ENCODE assay signal across 9 cellular contexts in genomic region chr2:127508621-127509034, GRCh38. TPM values are rescaled to one million over a fixed set of nuclear protein-coding genes. Genes with fewer than 3 reads are reported as not detected.
A peak's percentile ranks its signal among the peaks of the same experiment; 100 is the strongest.
DNase-seq lines count a peak whose midpoint lies in the region; ATAC-seq and TF ChIP-seq lines count a peak whose summit lies in the region.
"Had no signal": no experiment of that assay in that cellular context is flagged by ENCODE, and none has a peak within 500 bp of the region (broad histone marks: within the 10 kb centered on the region; RNA-seq: fewer than 3 reads in every experiment).

No MANE protein-coding gene starts in this region.

- no peak for ATAC-seq in WTC11
- no peak for ATAC-seq in GM21381 (IDR thresholded peaks at IDR 0.05; ENCODE audit: unreplicated experiment)

- H3K4me3 ChIP-seq in prostate gland = no peak overlapping the region

- H3K27me3 ChIP-seq in prostate gland (replicated peaks; ENCODE audit: insufficient read depth) = no peaks in the 10 kb centered on the region

- intact Hi-C loops in prostate gland (cut with DNase I) = loop anchor here (5.0 kb wide), 1 partner anchor 189 kb away; no protein-coding TSS in a partner anchor

- TF ChIP-seq POLR2A in prostate gland (IDR thresholded peaks at IDR 0.05) = no peak

- WGBS in prostate gland = 4% methylated on average over 3 of the region's 3 CpGs

- H3K36me3 Mint-ChIP-seq in WTC11 (peaks cover 21% of the 10 kb centered on the region), glutamatergic neuron (ENCODE audit: unreplicated experiment) (no peaks in the 10 kb centered on the region)

- peak overlapping the region; percentile 78 for H3K27ac Mint-ChIP-seq in WTC11
- peak overlapping the region; percentile 23 for H3K27ac Mint-ChIP-seq in glutamatergic neuron (ENCODE audit: unreplicated experiment)

- TF ChIP-seq CTCF in WTC11 (IDR thresholded peaks at IDR 0.05) (no peak), glutamatergic neuron (IDR thresholded peaks at IDR 0.05; ENCODE audit: partially characterized antibody, unreplicated experiment) (no peak), prostate gland (IDR thresholded peaks at IDR 0.05) (no peak)

- H3K36me3 ChIP-seq in prostate gland = peaks cover 0 to 8% of the 10 kb centered on the region in 2 donors

- H3K4me1 Mint-ChIP-seq in WTC11 (peaks cover 15% of the 10 kb centered on the region), glutamatergic neuron (ENCODE audit: low read depth, unreplicated experiment) (peaks cover 25% of the 10 kb centered on the region)

- H3K27me3 Mint-ChIP-seq in WTC11 (ENCODE audit: low read depth) (no peaks in the 10 kb centered on the region), glutamatergic neuron (ENCODE audit: unreplicated experiment) (no peaks in the 10 kb centered on the region)

- no peaks in the 10 kb centered on the region for H3K4me1 ChIP-seq in prostate gland (replicated peaks)

- H3K9me3 ChIP-seq in prostate gland = no peaks in the 10 kb centered on the region

- CTCF ChIA-PET in WTC11 (lab: Charles Lee) = interaction anchor here (1.1 kb wide), 1 partner anchor 30 kb away, joined by 4 read pairs; no protein-coding TSS in a partner anchor

- H3K4me3 Mint-ChIP-seq in WTC11 (no peak overlapping the region), glutamatergic neuron (ENCODE audit: unreplicated experiment) (no peak overlapping the region)

- H3K9me3 Mint-ChIP-seq in WTC11 (no peaks in the 10 kb centered on the region), glutamatergic neuron (ENCODE audit: unreplicated experiment) (no peaks in the 10 kb centered on the region)

- POLR2A ChIA-PET in WTC11 (lab: Charles Lee) = interaction anchor here (0.5 to 1.0 kb wide), 2 partner anchors 18 to 285 kb away, joined by 3 read pairs; no protein-coding TSS in a partner anchor

- peak overlapping the region in 1 of 2 donors; percentile 25 for H3K27ac ChIP-seq in prostate gland
- H3K27ac ChIP-seq: C4-2B had no signal

- DNase-seq in NCI-H2227 (lab: John Stamatoyannopoulos, UW; ENCODE audit: unreplicated experiment) (peak; percentile 17), NCI-H2227 treated with DMSO at 0.1 percent for 48 hours (lab: John Stamatoyannopoulos, UW) (no peak), MV-4-11 (lab: John Stamatoyannopoulos, UW) (peak; percentile 94), WTC11 (ENCODE audit: low spot score) (no peak), glutamatergic neuron (no peak), prostate gland (ENCODE audit: low spot score) (peak; percentile 47), T-helper 9 cell (no peak)

TF ChIP-seq in WTC11, 78 proteins besides CTCF, POLR2A, EP300 and RAD21 (continues in another document):
- TF ChIP-seq NR3C1 (CRISPR knock-in tag; conservative IDR thresholded peaks at IDR 0.05; ENCODE audit: low read depth) (no peak), ATF1 (CRISPR knock-in tag; IDR thresholded peaks at IDR 0.05) (no peak), E2F4 (CRISPR knock-in tag; IDR thresholded peaks at IDR 0.05; ENCODE audit: borderline replicate concordance, low read depth) (no peak), FOXK1 (CRISPR knock-in tag; IDR thresholded peaks at IDR 0.05) (no peak), CREM (CRISPR knock-in tag; IDR thresholded peaks at IDR 0.05) (no peak), KAT7 (CRISPR knock-in tag; IDR thresholded peaks at IDR 0.05; ENCODE audit: borderline replicate concordance) (no peak), ETV6 (CRISPR knock-in tag; IDR thresholded peaks at IDR 0.05) (no peak), JUN (CRISPR knock-in tag; IDR thresholded peaks at IDR 0.05) (no peak), FOXP1 (CRISPR knock-in tag; IDR thresholded peaks at IDR 0.05; ENCODE audit: borderline replicate concordance) (no peak), ZNF532 (CRISPR knock-in tag; IDR thresholded peaks at IDR 0.05; ENCODE audit: borderline replicate concordance) (no peak), ZNF281 (CRISPR knock-in tag; IDR thresholded peaks at IDR 0.05) (no peak)
- TF ChIP-seq, protein P1, sequence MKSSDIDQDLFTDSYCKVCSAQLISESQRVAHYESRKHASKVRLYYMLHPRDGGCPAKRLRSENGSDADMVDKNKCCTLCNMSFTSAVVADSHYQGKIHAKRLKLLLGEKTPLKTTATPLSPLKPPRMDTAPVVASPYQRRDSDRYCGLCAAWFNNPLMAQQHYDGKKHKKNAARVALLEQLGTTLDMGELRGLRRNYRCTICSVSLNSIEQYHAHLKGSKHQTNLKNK (CRISPR knock-in tag; IDR thresholded peaks at IDR 0.05) = no peak
- TF ChIP-seq, protein P2, sequence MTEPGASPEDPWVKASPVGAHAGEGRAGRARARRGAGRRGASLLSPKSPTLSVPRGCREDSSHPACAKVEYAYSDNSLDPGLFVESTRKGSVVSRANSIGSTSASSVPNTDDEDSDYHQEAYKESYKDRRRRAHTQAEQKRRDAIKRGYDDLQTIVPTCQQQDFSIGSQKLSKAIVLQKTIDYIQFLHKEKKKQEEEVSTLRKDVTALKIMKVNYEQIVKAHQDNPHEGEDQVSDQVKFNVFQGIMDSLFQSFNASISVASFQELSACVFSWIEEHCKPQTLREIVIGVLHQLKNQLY (CRISPR knock-in tag; IDR thresholded peaks at IDR 0.05) = no peak

RNA-seq across cellular contexts. Expression of gene IWS1, which starts 17.7 kb away (rescaled TPM):
- total RNA-seq in WTC11 (2021) = 69.2 to 70.5 TPM (median 69.3 TPM) in 3 replicates
- total RNA-seq in glutamatergic neuron (ENCODE audit: unreplicated experiment) = 46.1 TPM
- 10 to 100 TPM; 36.6 to 42.3 TPM for total RNA-seq in prostate gland

RNA-seq across cellular contexts. Expression of gene MYO7B, which starts 26.9 kb away (rescaled TPM):
- 0.02 TPM in 1 of 3 replicates, not detected in the others for total RNA-seq in WTC11 (2021)
- 0.29 TPM for total RNA-seq in glutamatergic neuron (ENCODE audit: unreplicated experiment)
- total RNA-seq in prostate gland = 1 to 10 TPM in 1 of 2 donors, not detected in 1; 1.4 TPM

Comparison
In these comparisons a context has a peak if more than half of its experiments do, and no peak if none do; other contexts are left out.
1. DNase-seq: peak in NCI-H2227 (single experiment), MV-4-11 (single experiment) and prostate gland (single experiment); none in NCI-H2227 treated with DMSO at 0.1 percent for 48 hours (single experiment), WTC11 (single experiment), glutamatergic neuron (single experiment) and T-helper 9 cell (single experiment).